ENCODE assay signal across 12 cellular contexts in the genomic region with DNA sequence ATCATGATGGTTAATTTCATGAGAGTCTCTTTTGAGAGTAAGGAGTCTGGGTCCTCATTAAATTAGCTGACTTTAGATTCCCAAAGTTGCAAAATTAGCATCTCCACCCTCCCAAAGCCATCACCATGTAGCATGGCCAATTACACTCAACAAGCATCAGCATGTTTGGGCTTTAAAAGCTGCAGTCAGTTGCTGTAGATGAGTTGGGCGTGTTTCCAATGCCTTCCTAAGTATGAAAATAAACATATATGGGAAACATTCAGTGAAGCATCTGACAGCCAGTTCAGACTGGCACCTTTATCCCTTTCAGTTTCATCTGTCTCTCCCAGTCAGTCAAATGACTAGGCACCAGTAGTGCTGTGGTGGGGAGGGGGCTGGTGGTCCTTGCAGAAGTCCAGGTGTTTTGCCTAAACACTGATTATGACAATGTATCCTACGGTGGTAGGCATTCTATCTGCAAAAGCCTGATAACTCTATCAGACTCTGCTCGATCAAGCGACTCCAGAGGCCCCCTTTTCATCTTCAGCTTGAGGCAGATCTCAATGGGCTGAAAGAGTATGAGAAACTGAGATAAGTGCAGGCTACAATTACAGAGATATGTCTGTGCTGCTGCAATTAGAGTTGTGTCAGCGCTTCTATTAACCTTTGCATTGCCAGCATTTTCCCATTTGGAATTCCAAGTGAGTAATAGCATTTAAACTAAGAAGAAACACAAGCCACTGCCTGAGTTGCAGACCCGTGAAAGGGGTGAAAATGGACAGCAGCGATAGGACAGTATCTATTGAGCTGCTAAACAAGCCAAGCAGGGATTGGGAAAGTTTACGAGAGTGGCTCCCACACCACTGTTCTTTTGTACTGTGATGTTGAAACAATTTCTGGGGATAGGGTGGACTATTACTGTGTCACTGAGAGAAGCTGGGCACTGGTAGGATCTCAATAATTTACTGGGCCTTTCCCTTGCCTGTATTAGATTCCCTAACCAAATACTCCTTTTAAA.
DNase-seq lines count a peak whose midpoint lies in the region; ATAC-seq and TF ChIP-seq lines count a peak whose summit lies in the region.
"Had no signal": no experiment of that assay in that cellular context is flagged by ENCODE, and none has a peak within 500 bp of the region (broad histone marks: within the 10 kb centered on the region; RNA-seq: fewer than 3 reads in every experiment).

No MANE protein-coding gene starts in this region.

- no peak for TF ChIP-seq EP300 in tibial nerve (IDR thresholded peaks at IDR 0.05)

- peak; percentile 47 for ATAC-seq in GM21529 (IDR thresholded peaks at IDR 0.05; ENCODE audit: unreplicated experiment)
- no peak for ATAC-seq in mucosa of descending colon
- ATAC-seq: pancreas had no signal

- WGBS in tibial nerve, 2 donors: 81% methylated on average over 8 of the region's 8 CpGs

- DNase-seq in BE2C: peak; percentile 12
- peak; percentile 5 to 48 for DNase-seq in NCI-H446 (lab: John Stamatoyannopoulos, UW)
- peak; percentile 51 for DNase-seq in fibroblast of peridontal ligament (ENCODE audit: extremely low read depth)
- DNase-seq in mucosa of descending colon: no peak
- no peak for DNase-seq in activated T-cell treated with anti-CD3 and anti-CD28 coated beads, Interleukin-2, amount 50 U/mL, for 48 hours
- no peak for DNase-seq in NCI-H510A (lab: John Stamatoyannopoulos, UW)
- DNase-seq in tibial nerve (ENCODE audit: low spot score in 2 of 2): no peak
- DNase-seq: activated CD8-positive, alpha-beta memory T cell treated with anti-CD3 and anti-CD28 coated beads for 24 hours; H9; midbrain; pancreas had no signal

- H3K36me3 ChIP-seq in BE2C: no peaks in the 10 kb centered on the region
- no peaks in the 10 kb centered on the region for H3K36me3 ChIP-seq in mucosa of descending colon (ENCODE audit: low read depth)
- peaks cover 0 to 4% (median 0%) of the 10 kb centered on the region in 3 donors for H3K36me3 ChIP-seq in tibial nerve
- H3K36me3 ChIP-seq: pancreas had no signal

- TF ChIP-seq CTCF in BE2C (IDR thresholded peaks at IDR 0.05; ENCODE audit: low read depth, low read length) (no peak), mucosa of descending colon (IDR thresholded peaks at IDR 0.05) (no peak), tibial nerve (IDR thresholded peaks at IDR 0.05) (no peak)

- H3K9me3 ChIP-seq in BE2C: no peaks in the 10 kb centered on the region
- no peaks in the 10 kb centered on the region for H3K9me3 ChIP-seq in mucosa of descending colon
- H3K9me3 ChIP-seq in tibial nerve: no peaks in the 10 kb centered on the region
- H3K9me3 ChIP-seq: pancreas had no signal

- intact Hi-C loops in mucosa of descending colon (cut with DNase I, micrococcal nuclease): no loop called here

- H3K27ac ChIP-seq in tibial nerve: no peak overlapping the region
- H3K27ac ChIP-seq: pancreas had no signal

- H3K27me3 ChIP-seq in BE2C (no peaks in the 10 kb centered on the region), tibial nerve (no peaks in the 10 kb centered on the region)
- H3K27me3 ChIP-seq: pancreas had no signal

- no peaks in the 10 kb centered on the region for H3K4me1 ChIP-seq in BE2C
- no peaks in the 10 kb centered on the region for H3K4me1 ChIP-seq in mucosa of descending colon (ENCODE audit: low read depth)
- H3K4me1 ChIP-seq in tibial nerve: no peaks in the 10 kb centered on the region

- no peak for TF ChIP-seq POLR2A in tibial nerve (IDR thresholded peaks at IDR 0.05)

- H3K4me3 ChIP-seq in BE2C (ENCODE audit: low read depth, low read length) (peak overlapping the region; percentile 38), mucosa of descending colon (no peak overlapping the region), tibial nerve (no peak overlapping the region)
- H3K4me3 ChIP-seq: pancreas had no signal

Comparison
In these comparisons a context has a peak if more than half of its experiments do, and no peak if none do; other contexts are left out.
1. DNase-seq: peak in BE2C (single experiment), NCI-H446 (2 of 2) and fibroblast of peridontal ligament (single experiment); none in mucosa of descending colon (0 of 3), activated T-cell treated with anti-CD3 and anti-CD28 coated beads, Interleukin-2, amount 50 U/mL, for 48 hours (0 of 2), NCI-H510A (single experiment) and tibial nerve (0 of 2).